9 cellular contexts compared by ENCODE assay signal in the genomic region with DNA sequence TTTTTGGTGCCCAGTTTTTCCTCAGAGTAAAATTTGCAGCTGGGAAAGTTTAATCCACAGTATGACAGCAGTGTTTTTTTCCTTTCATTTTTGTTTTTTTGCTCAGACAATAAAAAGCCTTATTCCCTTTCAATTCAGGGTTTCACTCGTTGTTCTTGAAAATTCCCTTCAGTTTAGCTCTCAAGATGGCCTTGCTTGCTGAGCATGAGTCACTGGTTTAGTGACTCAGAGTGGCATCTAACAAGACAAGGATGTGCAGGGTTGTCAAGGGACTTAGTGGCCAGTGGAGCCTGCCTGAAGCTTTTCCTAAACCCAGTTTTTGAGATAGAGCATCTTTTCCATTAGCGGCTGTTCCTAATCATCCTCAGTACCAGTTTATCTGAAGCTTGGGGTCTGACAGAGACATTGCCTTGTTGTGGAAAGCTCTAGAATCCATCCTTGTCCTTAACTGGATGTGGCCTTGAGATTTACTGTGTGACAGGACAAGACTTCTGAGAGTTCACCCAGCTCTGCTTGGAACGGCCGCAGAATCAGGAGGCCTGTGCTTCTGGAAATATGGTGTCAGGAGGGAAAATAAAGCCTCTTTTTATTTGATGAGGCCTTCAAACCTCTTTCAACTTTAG. TPM values are rescaled to one million over a fixed set of nuclear protein-coding genes. Genes with fewer than 3 reads are reported as not detected.
DNase-seq lines count a peak whose midpoint lies in the region; ATAC-seq, FAIRE-seq and TF ChIP-seq lines count a peak whose summit lies in the region.
"Had no signal": no experiment of that assay in that cellular context is flagged by ENCODE, and none has a peak within 500 bp of the region (broad histone marks: within the 10 kb centered on the region; RNA-seq: fewer than 3 reads in every experiment).

No MANE protein-coding gene starts in this region.

- peak overlapping the region; percentile 92 for H3K27ac Mint-ChIP-seq in osteocyte (ENCODE audit: unreplicated experiment)
- no peak overlapping the region for H3K27ac Mint-ChIP-seq in CD4-positive, alpha-beta T cell
- H3K27ac Mint-ChIP-seq: B cell had no signal

- peak; percentile 63 for ATAC-seq in HG03378 (IDR thresholded peaks at IDR 0.05; ENCODE audit: unreplicated experiment)
- ATAC-seq in K562: peak; percentile 62
- ATAC-seq in HG03521 (IDR thresholded peaks at IDR 0.05; ENCODE audit: unreplicated experiment): no peak
- no peak for ATAC-seq in CD4-positive, alpha-beta T cell (ENCODE audit: poor library complexity)

- TF ChIP-seq POLR2A in K562 (conservative IDR thresholded peaks at IDR 0.05) (no peak), Peyer's patch (IDR thresholded peaks at IDR 0.05) (no peak)

- H3K36me3 Mint-ChIP-seq in osteocyte (ENCODE audit: unreplicated experiment): no peaks in the 10 kb centered on the region
- H3K36me3 Mint-ChIP-seq in CD4-positive, alpha-beta T cell (ENCODE audit: low read depth): no peaks in the 10 kb centered on the region

- in situ Hi-C loops in K562 (cut with MboI): no loop called here

- TF ChIP-seq CTCF in K562 (IDR thresholded peaks at IDR 0.05 in 2 of 3, conservative IDR thresholded peaks at IDR 0.05 in 1 of 3; ENCODE audit: insufficient read depth in 2 of 3, low read depth in 1 of 3, low read length in 3 of 3): no peak
- TF ChIP-seq CTCF in osteocyte (IDR thresholded peaks at IDR 0.05): no peak
- TF ChIP-seq CTCF in Peyer's patch (IDR thresholded peaks at IDR 0.05): no peak
- TF ChIP-seq CTCF in CD4-positive, alpha-beta T cell (IDR thresholded peaks at IDR 0.05): no peak

- TF ChIP-seq EP300 in K562 (IDR thresholded peaks at IDR 0.05; ENCODE audit: low read length): no peak

- H3K36me3 ChIP-seq in K562 (ENCODE audit: control insufficient read depth, insufficient read depth, low read length) (peaks cover 62% of the 10 kb centered on the region), Peyer's patch (no peaks in the 10 kb centered on the region)

- 65% methylated on average over 4 of the region's 4 CpGs for WGBS in K562 (ENCODE audit: insufficient coverage, low coverage, missing lambda C conversion rate)

- H3K79me2 ChIP-seq in K562 (ENCODE audit: control insufficient read depth, insufficient read depth, low read length): peaks cover 100% of the 10 kb centered on the region

- intact Hi-C loops in K562 (cut with micrococcal nuclease): no loop called here
- intact Hi-C loops in CD4-positive, alpha-beta T cell (cut with DNase I, micrococcal nuclease): no loop called here

- peak overlapping the region; percentile 35; the same call in 1 of the 3 replicates for H3K27ac ChIP-seq in K562 (ENCODE audit: extremely low read depth, low read depth, low read length)
- H3K27ac ChIP-seq in Peyer's patch: no peak overlapping the region
- H3K27ac ChIP-seq in CD4-positive, alpha-beta T cell (ENCODE audit: low read depth, low read length): no peak overlapping the region

- H3K27me3 ChIP-seq in K562 (ENCODE audit: control insufficient read depth in 2 of 2, insufficient read depth in 2 of 2, low read length in 2 of 2) (no peaks in the 10 kb centered on the region), Peyer's patch (no peaks in the 10 kb centered on the region)
- peaks cover 21% of the 10 kb centered on the region for H3K27me3 ChIP-seq in CD4-positive, alpha-beta T cell (ENCODE audit: control insufficient read depth, insufficient read depth, low read length)

- H2AFZ ChIP-seq in K562 (ENCODE audit: low read depth, low read length): no peak overlapping the region

- DNase-seq in NCI-H2227 (lab: John Stamatoyannopoulos, UW; ENCODE audit: unreplicated experiment): peak; percentile 11
- DNase-seq in NCI-H2227 treated with DMSO at 0.1 percent for 48 hours (lab: John Stamatoyannopoulos, UW): no peak
- DNase-seq in K562 (ENCODE audit: extremely low read depth in 1 of 4, low spot score in 3 of 4): peak; percentile 39 to 70 (median 52)
- DNase-seq in osteocyte (ENCODE audit: extremely low spot score, unreplicated experiment): no peak
- no peak for DNase-seq in Peyer's patch
- DNase-seq in CD4-positive, alpha-beta T cell: no peak

- no peaks in the 10 kb centered on the region for H3K9me3 Mint-ChIP-seq in osteocyte (ENCODE audit: unreplicated experiment)
- H3K9me3 Mint-ChIP-seq in CD4-positive, alpha-beta T cell: no peaks in the 10 kb centered on the region

- peak overlapping the region; percentile 52 for H3K4me3 Mint-ChIP-seq in osteocyte (ENCODE audit: unreplicated experiment)
- H3K4me3 Mint-ChIP-seq in CD4-positive, alpha-beta T cell: no peak overlapping the region
- H3K4me3 Mint-ChIP-seq: B cell had no signal

- no peak for TF ChIP-seq RAD21 in K562 (CRISPR knock-in tag; conservative IDR thresholded peaks at IDR 0.05 in 1 of 2, IDR thresholded peaks at IDR 0.05 in 1 of 2)

- peaks cover 14 to 37% of the 10 kb centered on the region in 2 experiments for H3K4me1 ChIP-seq in K562 (replicated peaks in 1 of 2; ENCODE audit: control insufficient read depth in 2 of 2, insufficient read depth in 2 of 2, low read length in 2 of 2)
- H3K4me1 ChIP-seq in Peyer's patch: peaks cover 0 to 9% (median 0%) of the 10 kb centered on the region in 4 donors

- H4K20me1 ChIP-seq in K562 (replicated peaks; ENCODE audit: control insufficient read depth, insufficient read depth, low read length): 0 out of 2 replicates have a peak, but pooled peaks cover 20% of the 10 kb centered on the region

- POLR2A ChIA-PET in K562 (lab: Yijun Ruan, JAX): interaction anchor here (0.6 to 1.2 kb wide), 3 partner anchors 11 to 17 kb away, joined by 3 to 5 read pairs (median 3); no protein-coding TSS in a partner anchor
- POLR2A ChIA-PET in CD4-positive, alpha-beta T cell (lab: Charles Lee): no interaction called here

- peak; percentile 92 for FAIRE-seq in K562 (lab: Jason Lieb, UNC)

- CTCF ChIA-PET in K562 (lab: Yijun Ruan, JAX; ENCODE audit: low intra/inter-chr PET ratio): no interaction called here
- CTCF ChIA-PET in CD4-positive, alpha-beta T cell (lab: Charles Lee): no interaction called here

- H3K9me3 ChIP-seq in K562 (replicated peaks; ENCODE audit: control insufficient read depth, insufficient read depth, low read depth, low read length) (no peaks in the 10 kb centered on the region), Peyer's patch (no peaks in the 10 kb centered on the region)
- H3K9me3 ChIP-seq in CD4-positive, alpha-beta T cell (ENCODE audit: control insufficient read depth, low read length): no peaks in the 10 kb centered on the region

- H3K4me1 Mint-ChIP-seq in osteocyte (ENCODE audit: unreplicated experiment): peaks cover 66% of the 10 kb centered on the region
- H3K4me1 Mint-ChIP-seq in CD4-positive, alpha-beta T cell (ENCODE audit: low read depth): peaks cover 16% of the 10 kb centered on the region

- peak overlapping the region in 1 of 2 experiments; percentile 49; a peak in 1 of 4 replicates for H3K9ac ChIP-seq in K562 (ENCODE audit: insufficient read depth in 1 of 2, low read depth in 2 of 2, low read length in 2 of 2)

- no peaks in the 10 kb centered on the region for H3K27me3 Mint-ChIP-seq in osteocyte (ENCODE audit: unreplicated experiment)
- peaks cover 14% of the 10 kb centered on the region for H3K27me3 Mint-ChIP-seq in CD4-positive, alpha-beta T cell

- H3K9me1 ChIP-seq in K562 (ENCODE audit: control insufficient read depth, insufficient read depth, low read length): no peaks in the 10 kb centered on the region

- no TSS peak for BruUV-seq in K562 (replicated peaks; lab: Mats Ljungman, UMichigan)

- no peak overlapping the region for H3K4me2 ChIP-seq in K562 (ENCODE audit: insufficient read depth, low read length)

- no peak overlapping the region for H3K4me3 ChIP-seq in K562
- no peak overlapping the region for H3K4me3 ChIP-seq in Peyer's patch

TF ChIP-seq in K562, 482 proteins besides CTCF, POLR2A, EP300 and RAD21 (continues in another document):
- 0 out of 2 replicates have a peak, but pooled peaks have one; percentile 23 for TF ChIP-seq EHMT2 (IDR thresholded peaks at IDR 0.05)

RNA-seq across cellular contexts. Expression of gene DNAJC6, which starts 48.4 kb away (rescaled TPM):
- 83.6 and 231 TPM in 2 replicates for total RNA-seq in K562 (2011; cell fraction: chromatin; rRNA removed; ENCODE audit: low replicate concordance)
- 29.2 and 43.3 TPM in 2 replicates for total RNA-seq in K562 (2011; cell fraction: nucleolus; rRNA removed)
- 81.3 and 133 TPM in 2 replicates for total RNA-seq in K562 (2011; cell fraction: nucleoplasm; rRNA removed)
- total RNA-seq in K562 (2014; rRNA removed) (24.3 and 33.1 TPM in 2 replicates), K562 (2014; rRNA removed; fragmentation: Illumina TruSeq; extraction: Trizol) (41.4 and 43.8 TPM in 2 replicates), K562 (2015; rRNA removed; fragmentation: Illumina TruSeq; extraction: Trizol) (26.8 and 28.0 TPM in 2 replicates), K562 (2021) (44.5 and 45.5 TPM in 2 replicates), osteocyte (50.8 and 53.8 TPM in 2 replicates), Peyer's patch (1 to 10 TPM in 1 of 4 donors, under 1 TPM in 2, not detected in 1; 0.35 to 1.7 (median 0.76) TPM)
- polyA plus RNA-seq in K562 (2011; rRNA removed) (59.4 and 78.7 TPM in 2 replicates), K562 (2014; fragmentation: Illumina TruSeq; extraction: Trizol) (44.7 and 49.7 TPM in 2 replicates), K562 (2014; fragmentation: Nextera tagmentation; extraction: Ambion mirVana) (1 to 10 TPM; 6.7 to 8.2 TPM), K562 (2014; rRNA removed) (24.0 and 28.1 TPM in 2 replicates)
- 36.5 and 44.9 TPM in 2 replicates for polyA plus RNA-seq in K562 (2011; cell fraction: cytosol; rRNA removed)
- polyA plus RNA-seq in K562 (2011; cell fraction: nucleus; rRNA removed): 67.4 and 73.5 TPM in 2 replicates
- 21.9 and 27.0 TPM in 2 replicates for polyA plus RNA-seq in K562 (2012)
- polyA minus RNA-seq in K562 (2011; rRNA and poly(A)+ RNA removed): 118 and 129 TPM in 2 replicates
- polyA minus RNA-seq in K562 (2011; cell fraction: cytosol; rRNA and poly(A)+ RNA removed): 41.0 and 50.6 TPM in 2 replicates
- polyA minus RNA-seq in K562 (2011; cell fraction: nucleus; rRNA and poly(A)+ RNA removed): 73.6 and 103 TPM in 2 replicates
- total RNA-seq in CD4-positive, alpha-beta T cell: 1 to 10 TPM; 2.4 to 2.5 TPM

Comparison
In these comparisons a context has a peak if more than half of its experiments do, and no peak if none do; other contexts are left out.
1. DNase-seq: peak in NCI-H2227 (single experiment) and K562 (4 of 4); none in NCI-H2227 treated with DMSO at 0.1 percent for 48 hours (single experiment), osteocyte (single experiment), Peyer's patch (0 of 3) and CD4-positive, alpha-beta T cell (0 of 10).
2. ATAC-seq: peak in HG03378 (single experiment) and K562 (single experiment); none in HG03521 (single experiment) and CD4-positive, alpha-beta T cell (single experiment).
3. RNA of gene DNAJC6, which starts 48.4 kb away (total RNA-seq): 50.8 to 53.8 TPM in osteocyte and 24.3 to 231 TPM in K562; 2.4 to 2.5 TPM in CD4-positive, alpha-beta T cell and 0.35 to 1.7 TPM in Peyer's patch; every median in the first group is over 4 times any median in the second.